ENCODE assay signal across 2 cellular contexts in the genomic region with DNA sequence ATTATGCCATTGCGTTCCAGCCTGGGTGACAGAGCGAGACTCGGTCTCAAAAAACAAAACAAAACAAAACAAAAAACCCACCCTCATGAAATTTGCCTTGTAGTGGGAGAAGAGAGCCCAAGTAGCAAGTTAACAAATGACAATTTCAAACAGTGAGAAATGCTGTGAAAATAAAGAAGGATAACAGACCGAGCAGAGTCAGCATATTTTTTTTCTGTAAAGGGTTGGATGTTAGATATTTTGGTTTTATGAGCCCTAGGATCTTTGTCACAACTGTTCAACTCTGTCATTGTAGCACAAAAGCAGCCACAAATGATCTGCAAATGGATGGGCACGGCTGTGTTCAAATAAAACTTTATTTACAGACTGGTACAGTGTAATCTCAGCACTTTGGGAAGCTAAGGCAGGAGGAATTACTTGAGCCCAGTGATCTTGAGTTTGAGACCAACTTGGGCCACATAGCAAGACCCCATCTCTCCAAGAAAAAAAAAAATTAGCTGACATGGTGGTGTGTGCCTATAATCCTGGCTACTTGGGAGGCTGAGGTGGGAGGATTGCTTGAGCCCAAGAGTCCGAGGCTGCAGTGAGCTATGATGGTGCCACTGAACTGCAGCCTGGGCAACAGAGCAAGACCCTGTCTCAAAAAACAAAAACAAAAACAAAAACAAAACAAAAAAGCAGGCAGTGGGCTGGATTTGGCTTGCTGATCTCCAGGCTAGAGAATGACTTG.
TF ChIP-seq lines count a peak whose summit lies in the region.

No MANE protein-coding gene starts in this region.

TF ChIP-seq in A549, 52 proteins besides CTCF, POLR2A, EP300 and RAD21 (continued from another document):
- TF ChIP-seq, protein P1, sequence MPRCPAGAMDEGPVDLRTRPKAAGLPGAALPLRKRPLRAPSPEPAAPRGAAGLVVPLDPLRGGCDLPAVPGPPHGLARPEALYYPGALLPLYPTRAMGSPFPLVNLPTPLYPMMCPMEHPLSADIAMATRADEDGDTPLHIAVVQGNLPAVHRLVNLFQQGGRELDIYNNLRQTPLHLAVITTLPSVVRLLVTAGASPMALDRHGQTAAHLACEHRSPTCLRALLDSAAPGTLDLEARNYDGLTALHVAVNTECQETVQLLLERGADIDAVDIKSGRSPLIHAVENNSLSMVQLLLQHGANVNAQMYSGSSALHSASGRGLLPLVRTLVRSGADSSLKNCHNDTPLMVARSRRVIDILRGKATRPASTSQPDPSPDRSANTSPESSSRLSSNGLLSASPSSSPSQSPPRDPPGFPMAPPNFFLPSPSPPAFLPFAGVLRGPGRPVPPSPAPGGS (IDR thresholded peaks at IDR 0.05), result no peak
- peak; percentile 83 for TF ChIP-seq MAFK (IDR thresholded peaks at IDR 0.05; ENCODE audit: partially characterized antibody)
- TF ChIP-seq, protein P2, sequence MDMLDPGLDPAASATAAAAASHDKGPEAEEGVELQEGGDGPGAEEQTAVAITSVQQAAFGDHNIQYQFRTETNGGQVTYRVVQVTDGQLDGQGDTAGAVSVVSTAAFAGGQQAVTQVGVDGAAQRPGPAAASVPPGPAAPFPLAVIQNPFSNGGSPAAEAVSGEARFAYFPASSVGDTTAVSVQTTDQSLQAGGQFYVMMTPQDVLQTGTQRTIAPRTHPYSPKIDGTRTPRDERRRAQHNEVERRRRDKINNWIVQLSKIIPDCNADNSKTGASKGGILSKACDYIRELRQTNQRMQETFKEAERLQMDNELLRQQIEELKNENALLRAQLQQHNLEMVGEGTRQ (IDR thresholded peaks at IDR 0.05), result no peak
- TF ChIP-seq, protein P3, sequence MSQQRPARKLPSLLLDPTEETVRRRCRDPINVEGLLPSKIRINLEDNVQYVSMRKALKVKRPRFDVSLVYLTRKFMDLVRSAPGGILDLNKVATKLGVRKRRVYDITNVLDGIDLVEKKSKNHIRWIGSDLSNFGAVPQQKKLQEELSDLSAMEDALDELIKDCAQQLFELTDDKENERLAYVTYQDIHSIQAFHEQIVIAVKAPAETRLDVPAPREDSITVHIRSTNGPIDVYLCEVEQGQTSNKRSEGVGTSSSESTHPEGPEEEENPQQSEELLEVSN (IDR thresholded peaks at IDR 0.05; ENCODE audit: borderline replicate concordance, low read depth), result no peak

TF ChIP-seq in K562, 482 proteins besides CTCF, POLR2A, EP300 and RAD21 (continued from another document):
- TF ChIP-seq, protein P4, sequence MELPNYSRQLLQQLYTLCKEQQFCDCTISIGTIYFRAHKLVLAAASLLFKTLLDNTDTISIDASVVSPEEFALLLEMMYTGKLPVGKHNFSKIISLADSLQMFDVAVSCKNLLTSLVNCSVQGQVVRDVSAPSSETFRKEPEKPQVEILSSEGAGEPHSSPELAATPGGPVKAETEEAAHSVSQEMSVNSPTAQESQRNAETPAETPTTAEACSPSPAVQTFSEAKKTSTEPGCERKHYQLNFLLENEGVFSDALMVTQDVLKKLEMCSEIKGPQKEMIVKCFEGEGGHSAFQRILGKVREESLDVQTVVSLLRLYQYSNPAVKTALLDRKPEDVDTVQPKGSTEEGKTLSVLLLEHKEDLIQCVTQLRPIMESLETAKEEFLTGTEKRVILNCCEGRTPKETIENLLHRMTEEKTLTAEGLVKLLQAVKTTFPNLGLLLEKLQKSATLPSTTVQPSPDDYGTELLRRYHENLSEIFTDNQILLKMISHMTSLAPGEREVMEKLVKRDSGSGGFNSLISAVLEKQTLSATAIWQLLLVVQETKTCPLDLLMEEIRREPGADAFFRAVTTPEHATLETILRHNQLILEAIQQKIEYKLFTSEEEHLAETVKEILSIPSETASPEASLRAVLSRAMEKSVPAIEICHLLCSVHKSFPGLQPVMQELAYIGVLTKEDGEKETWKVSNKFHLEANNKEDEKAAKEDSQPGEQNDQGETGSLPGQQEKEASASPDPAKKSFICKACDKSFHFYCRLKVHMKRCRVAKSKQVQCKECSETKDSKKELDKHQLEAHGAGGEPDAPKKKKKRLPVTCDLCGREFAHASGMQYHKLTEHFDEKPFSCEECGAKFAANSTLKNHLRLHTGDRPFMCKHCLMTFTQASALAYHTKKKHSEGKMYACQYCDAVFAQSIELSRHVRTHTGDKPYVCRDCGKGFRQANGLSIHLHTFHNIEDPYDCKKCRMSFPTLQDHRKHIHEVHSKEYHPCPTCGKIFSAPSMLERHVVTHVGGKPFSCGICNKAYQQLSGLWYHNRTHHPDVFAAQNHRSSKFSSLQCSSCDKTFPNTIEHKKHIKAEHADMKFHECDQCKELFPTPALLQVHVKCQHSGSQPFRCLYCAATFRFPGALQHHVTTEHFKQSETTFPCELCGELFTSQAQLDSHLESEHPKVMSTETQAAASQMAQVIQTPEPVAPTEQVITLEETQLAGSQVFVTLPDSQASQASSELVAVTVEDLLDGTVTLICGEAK (IDR thresholded peaks at IDR 0.05), result peak; percentile 82
- TF ChIP-seq, protein P4 (CRISPR knock-in tag; IDR thresholded peaks at IDR 0.05), result peak; percentile 49; the same call in 1 of the 2 replicates
- no peak for TF ChIP-seq ZEB2 (IDR thresholded peaks at IDR 0.05)
- TF ChIP-seq ZNF121 (CRISPR knock-in tag; conservative IDR thresholded peaks at IDR 0.05), result peak; percentile 70
- TF ChIP-seq C11orf30 (IDR thresholded peaks at IDR 0.05; ENCODE audit: low read depth), result peak; percentile 65; the same call in 1 of the 2 replicates
- peak; percentile 84 for TF ChIP-seq ZNF316 (IDR thresholded peaks at IDR 0.05)
- TF ChIP-seq SRSF3 (IDR thresholded peaks at IDR 0.05; ENCODE audit: insufficient read depth, low read length), result no peak
